In the genomic region with DNA sequence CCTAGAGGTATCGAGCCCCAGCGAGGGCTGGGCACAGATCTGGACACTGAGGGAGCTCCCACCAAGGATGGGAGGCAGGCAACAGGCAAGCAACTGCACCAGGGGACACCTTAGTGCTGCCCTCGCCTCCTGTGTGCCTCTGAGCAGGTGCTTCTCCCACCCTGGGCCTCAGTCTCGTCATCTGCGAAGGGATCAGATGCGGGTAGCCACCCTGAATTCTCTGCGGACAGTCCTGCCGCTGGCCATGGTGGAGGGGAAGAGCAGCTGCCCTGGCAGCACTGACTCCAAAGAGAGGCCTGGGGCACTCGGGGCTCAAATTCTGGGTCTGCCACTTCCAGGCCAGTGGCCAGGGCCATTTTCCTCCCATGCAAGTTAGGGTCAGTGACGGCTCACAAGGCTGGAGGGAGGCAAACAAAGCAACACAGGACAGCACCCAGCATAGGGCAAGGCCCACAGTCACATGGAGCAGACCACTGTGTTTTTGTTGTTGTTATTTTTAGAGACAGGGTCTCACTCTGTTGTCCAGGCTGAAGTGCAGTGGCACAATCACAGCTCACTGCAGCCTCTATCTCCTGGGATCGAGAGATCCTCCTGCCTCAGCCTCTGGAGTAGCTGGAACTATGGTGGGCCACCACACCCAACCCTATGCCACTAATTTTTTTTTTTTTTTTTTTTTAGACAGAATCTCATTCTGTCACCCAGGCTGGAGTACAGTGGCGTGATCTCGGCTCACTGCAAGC, we compare ENCODE assay signal across 2 cellular contexts.
TF ChIP-seq lines count a peak whose summit lies in the region.

No MANE protein-coding gene starts in this region.

TF ChIP-seq in HEK293, 187 proteins besides CTCF, POLR2A, EP300 and RAD21:
- TF ChIP-seq REPIN1 (tag by site-specific recombination; IDR thresholded peaks at IDR 0.05; ENCODE audit: low read depth) (no peak), ZNF776 (tag by site-specific recombination; IDR thresholded peaks at IDR 0.05; ENCODE audit: borderline replicate concordance) (no peak), REST (tag by site-specific recombination; IDR thresholded peaks at IDR 0.05) (peak; percentile 46; the same call in 1 of the 2 replicates), ZNF394 (tag by site-specific recombination; IDR thresholded peaks at IDR 0.05; ENCODE audit: borderline replicate concordance) (0 out of 2 replicates have a peak, but pooled peaks have one; percentile 41), ZNF76 (tag by site-specific recombination; IDR thresholded peaks at IDR 0.05; ENCODE audit: borderline replicate concordance, low read depth) (no peak), HOXC10 (CRISPR knock-in tag; IDR thresholded peaks at IDR 0.05) (no peak), ZNF121 (tag by site-specific recombination; IDR thresholded peaks at IDR 0.05) (peak; percentile 86), ZNF843 (tag by site-specific recombination; IDR thresholded peaks at IDR 0.05) (no peak)
- TF ChIP-seq, protein P1, sequence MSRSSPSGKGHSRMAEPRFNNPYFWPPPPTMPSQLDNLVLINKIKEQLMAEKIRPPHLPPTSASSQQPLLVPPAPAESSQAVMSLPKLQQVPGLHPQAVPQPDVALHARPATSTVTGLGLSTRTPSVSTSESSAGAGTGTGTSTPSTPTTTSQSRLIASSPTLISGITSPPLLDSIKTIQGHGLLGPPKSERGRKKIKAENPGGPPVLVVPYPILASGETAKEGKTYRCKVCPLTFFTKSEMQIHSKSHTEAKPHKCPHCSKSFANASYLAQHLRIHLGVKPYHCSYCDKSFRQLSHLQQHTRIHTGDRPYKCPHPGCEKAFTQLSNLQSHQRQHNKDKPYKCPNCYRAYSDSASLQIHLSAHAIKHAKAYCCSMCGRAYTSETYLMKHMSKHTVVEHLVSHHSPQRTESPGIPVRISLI (tag by site-specific recombination; IDR thresholded peaks at IDR 0.05): peak; percentile 73
TF ChIP-seq in HEK293: peak in this region for 4.

TF ChIP-seq in K562, 482 proteins besides CTCF, POLR2A, EP300 and RAD21:
- no peak for TF ChIP-seq CHCHD3 (CRISPR knock-in tag; IDR thresholded peaks at IDR 0.05)
- no peak for TF ChIP-seq RBM15 (IDR thresholded peaks at IDR 0.05; ENCODE audit: insufficient read depth, low read length)
- peak; percentile 24 to 27; a peak in 1 of 4 replicates for TF ChIP-seq KDM1A (IDR thresholded peaks at IDR 0.05)
- TF ChIP-seq CBX2 (IDR thresholded peaks at IDR 0.05; ENCODE audit: insufficient read depth, low read length, poor library complexity, severe bottlenecking): no peak
- no peak for TF ChIP-seq RBM22 (IDR thresholded peaks at IDR 0.05; ENCODE audit: low read depth, low read length, poor library complexity, severe bottlenecking)
- peak; percentile 14 for TF ChIP-seq RBM25 (IDR thresholded peaks at IDR 0.05; ENCODE audit: low read depth, low read length, severe bottlenecking)
- no peak for TF ChIP-seq REST (CRISPR knock-in tag; IDR thresholded peaks at IDR 0.05; ENCODE audit: low read depth)
- TF ChIP-seq, protein P2, sequence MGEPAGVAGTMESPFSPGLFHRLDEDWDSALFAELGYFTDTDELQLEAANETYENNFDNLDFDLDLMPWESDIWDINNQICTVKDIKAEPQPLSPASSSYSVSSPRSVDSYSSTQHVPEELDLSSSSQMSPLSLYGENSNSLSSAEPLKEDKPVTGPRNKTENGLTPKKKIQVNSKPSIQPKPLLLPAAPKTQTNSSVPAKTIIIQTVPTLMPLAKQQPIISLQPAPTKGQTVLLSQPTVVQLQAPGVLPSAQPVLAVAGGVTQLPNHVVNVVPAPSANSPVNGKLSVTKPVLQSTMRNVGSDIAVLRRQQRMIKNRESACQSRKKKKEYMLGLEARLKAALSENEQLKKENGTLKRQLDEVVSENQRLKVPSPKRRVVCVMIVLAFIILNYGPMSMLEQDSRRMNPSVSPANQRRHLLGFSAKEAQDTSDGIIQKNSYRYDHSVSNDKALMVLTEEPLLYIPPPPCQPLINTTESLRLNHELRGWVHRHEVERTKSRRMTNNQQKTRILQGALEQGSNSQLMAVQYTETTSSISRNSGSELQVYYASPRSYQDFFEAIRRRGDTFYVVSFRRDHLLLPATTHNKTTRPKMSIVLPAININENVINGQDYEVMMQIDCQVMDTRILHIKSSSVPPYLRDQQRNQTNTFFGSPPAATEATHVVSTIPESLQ (CRISPR knock-in tag; IDR thresholded peaks at IDR 0.05): no peak
- TF ChIP-seq ZNF121 (CRISPR knock-in tag; conservative IDR thresholded peaks at IDR 0.05): peak; percentile 91
- TF ChIP-seq BCOR (IDR thresholded peaks at IDR 0.05): 0 out of 2 replicates have a peak, but pooled peaks have one; percentile 30
